Comparison of ENCODE assay signal across 17 cellular contexts in the genomic region with DNA sequence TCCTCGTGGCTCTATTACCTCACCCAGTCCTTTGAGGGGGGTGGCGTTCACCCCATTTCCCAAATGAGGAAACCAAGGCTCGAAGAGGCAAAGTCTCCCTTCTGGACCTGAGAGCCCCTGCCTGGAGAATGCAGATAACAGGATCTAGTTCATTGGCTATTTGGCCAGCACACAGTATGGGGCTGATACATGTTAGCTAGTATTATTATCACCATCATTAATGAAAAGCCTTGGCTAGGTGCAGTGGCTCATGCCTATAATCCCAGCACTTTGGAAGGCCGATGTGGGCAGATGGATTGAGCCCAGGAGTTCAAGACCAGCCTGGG. TPM values are rescaled to one million over a fixed set of nuclear protein-coding genes. Genes with fewer than 3 reads are reported as not detected.
DNase-seq lines count a peak whose midpoint lies in the region; ATAC-seq and TF ChIP-seq lines count a peak whose summit lies in the region.
"Had no signal": no experiment of that assay in that cellular context is flagged by ENCODE, and none has a peak within 500 bp of the region (broad histone marks: within the 10 kb centered on the region; RNA-seq: fewer than 3 reads in every experiment).

No MANE protein-coding gene starts in this region.

- H3K4me3 ChIP-seq in AG04450 (ENCODE audit: low read depth, low read length) = no peak overlapping the region
- H3K4me3 ChIP-seq in SJCRH30 = no peak overlapping the region
- H3K4me3 ChIP-seq in esophagus squamous epithelium = no peak overlapping the region
- H3K4me3 ChIP-seq in trophoblast cell (ENCODE audit: low read depth, low read length) = no peak overlapping the region
- H3K4me3 ChIP-seq in MG63 = no peak overlapping the region
- H3K4me3 ChIP-seq in colonic mucosa = no peak overlapping the region
- H3K4me3 ChIP-seq in right cardiac atrium (ENCODE audit: low read length) = no peak overlapping the region
- H3K4me3 ChIP-seq: lung, Peyer's patch, spleen had no signal

- peaks cover 24% of the 10 kb centered on the region for H3K79me1 ChIP-seq in trophoblast cell (ENCODE audit: low read length)

- H3K14ac ChIP-seq in trophoblast cell (ENCODE audit: low read length) = peak overlapping the region; percentile 21

- no peak overlapping the region for H3K4ac ChIP-seq in trophoblast cell (ENCODE audit: low read depth, low read length)

- no peak for ATAC-seq in right cardiac atrium
- ATAC-seq: stimulated activated naive CD8-positive, alpha-beta T cell treated with anti-CD3 and anti-CD28 coated beads, Interleukin-15, Interleukin-2, amounts not matched to agents 100 U/mL and 50 U/mL, for 24 hours had no signal

- DNase-seq in AG04450 (ENCODE audit: low read depth, low spot score) (no peak), SJCRH30 (no peak), esophagus squamous epithelium (lab: John Stamatoyannopoulos, UW) (no peak), trophoblast cell (peak; percentile 21 to 52), MG63 (no peak), colonic mucosa (no peak), right cardiac atrium (no peak), KG1 (lab: John Stamatoyannopoulos, UW) (no peak)
- DNase-seq: activated CD8-positive, alpha-beta memory T cell treated with anti-CD3 and anti-CD28 coated beads for 24 hours; CD8-positive, alpha-beta memory T cell; GDM1; NCI-H187 treated with DMSO at 0.1 percent for 48 hours; NCI-H526 treated with DMSO at 0.1 percent for 48 hours; Peyer's patch; spleen; stimulated activated naive CD8-positive, alpha-beta T cell treated with anti-CD3 and anti-CD28 coated beads, Interleukin-15, Interleukin-2, amounts not matched to agents 100 U/mL and 50 U/mL, for 24 hours had no signal

- no peaks in the 10 kb centered on the region for H3K9me3 ChIP-seq in AG04450 (ENCODE audit: control insufficient read depth, insufficient read depth, low read length)
- no peaks in the 10 kb centered on the region for H3K9me3 ChIP-seq in SJCRH30 (replicated peaks)
- no peaks in the 10 kb centered on the region for H3K9me3 ChIP-seq in esophagus squamous epithelium
- no peaks in the 10 kb centered on the region for H3K9me3 ChIP-seq in trophoblast cell (ENCODE audit: insufficient read depth, low read depth, low read length)
- no peaks in the 10 kb centered on the region for H3K9me3 ChIP-seq in MG63
- H3K9me3 ChIP-seq in colonic mucosa = no peaks in the 10 kb centered on the region
- H3K9me3 ChIP-seq in right cardiac atrium (ENCODE audit: control insufficient read depth, low read length) = no peaks in the 10 kb centered on the region
- H3K9me3 ChIP-seq: Peyer's patch, spleen had no signal

- H2AFZ ChIP-seq in trophoblast cell (ENCODE audit: insufficient read depth, low read length, poor library complexity) = no peak overlapping the region

- peak overlapping the region; percentile 4 for H3K18ac ChIP-seq in trophoblast cell (ENCODE audit: low read length)

- H3K23ac ChIP-seq in trophoblast cell (ENCODE audit: low read length) = no peak overlapping the region

- H4K8ac ChIP-seq in trophoblast cell (ENCODE audit: low read depth, low read length) = no peak overlapping the region

- H3K27ac ChIP-seq in AG04450 (ENCODE audit: low read depth, low read length) (peak overlapping the region; percentile 53), SJCRH30 (peak overlapping the region; percentile 61), esophagus squamous epithelium (peak overlapping the region in 3 of 4 donors; percentile 46 to 65 (median 62)), trophoblast cell (ENCODE audit: low read depth, low read length) (peak overlapping the region; percentile 8), colonic mucosa (no peak overlapping the region), right cardiac atrium (ENCODE audit: low read length) (no peak overlapping the region)
- H3K27ac ChIP-seq: Peyer's patch had no signal

- no peak for TF ChIP-seq CTCF in AG04450 (IDR thresholded peaks at IDR 0.05; ENCODE audit: low read depth, low read length)
- TF ChIP-seq CTCF in esophagus squamous epithelium (IDR thresholded peaks at IDR 0.05) = no peak
- no peak for TF ChIP-seq CTCF in colonic mucosa (IDR thresholded peaks at IDR 0.05)

- H2AK5ac ChIP-seq in trophoblast cell (ENCODE audit: low read length) = no peak overlapping the region

- intact Hi-C loops in esophagus squamous epithelium (cut with DNase I) = no loop called here
- intact Hi-C loops in colonic mucosa (cut with DNase I) = no loop called here
- intact Hi-C loops in right cardiac atrium (cut with DNase I) = no loop called here

- WGBS in esophagus squamous epithelium, 2 donors = 54 to 63% methylated on average over 3 of the region's 4 CpGs
- no CpG with 5 or more reads among the region's 4 CpGs for WGBS in trophoblast cell (ENCODE audit: extremely low coverage, insufficient coverage, insufficient read length)
- 59% methylated on average over 4 of the region's 4 CpGs for WGBS in right cardiac atrium

- H2BK120ac ChIP-seq in trophoblast cell (ENCODE audit: insufficient read depth, low read length, poor library complexity) = no peak overlapping the region

- H2BK12ac ChIP-seq in trophoblast cell (ENCODE audit: low read length) = no peak overlapping the region

- peaks cover 11% of the 10 kb centered on the region for H3K79me2 ChIP-seq in trophoblast cell (ENCODE audit: control insufficient read depth, insufficient read depth, low read length, poor library complexity)

- no peaks in the 10 kb centered on the region for H3K27me3 ChIP-seq in AG04450 (ENCODE audit: control insufficient read depth, insufficient read depth, low read length)
- H3K27me3 ChIP-seq in SJCRH30 = no peaks in the 10 kb centered on the region
- H3K27me3 ChIP-seq in esophagus squamous epithelium = no peaks in the 10 kb centered on the region
- no peaks in the 10 kb centered on the region for H3K27me3 ChIP-seq in trophoblast cell (ENCODE audit: insufficient read depth, low read length)
- H3K27me3 ChIP-seq in MG63 = no peaks in the 10 kb centered on the region
- H3K27me3 ChIP-seq in colonic mucosa = no peaks in the 10 kb centered on the region
- H3K27me3 ChIP-seq in right cardiac atrium (ENCODE audit: control insufficient read depth, insufficient read depth) = no peaks in the 10 kb centered on the region
- H3K27me3 ChIP-seq: Peyer's patch, spleen had no signal

- H3K36me3 ChIP-seq in SJCRH30 (no peaks in the 10 kb centered on the region), esophagus squamous epithelium (peaks cover 0 to 23% (median 0%) of the 10 kb centered on the region in 3 donors), trophoblast cell (ENCODE audit: control insufficient read depth in 1 of 2, insufficient read depth in 2 of 2, low read length in 2 of 2) (peaks cover 2 to 5% of the 10 kb centered on the region in 2 experiments), MG63 (no peaks in the 10 kb centered on the region), colonic mucosa (no peaks in the 10 kb centered on the region)

- H3K4me1 ChIP-seq in SJCRH30 = peaks cover 19% of the 10 kb centered on the region
- peaks cover 30 to 64% (median 34%) of the 10 kb centered on the region in 3 donors for H3K4me1 ChIP-seq in esophagus squamous epithelium
- peaks cover 32 to 40% of the 10 kb centered on the region in 2 experiments for H3K4me1 ChIP-seq in trophoblast cell (ENCODE audit: control insufficient read depth in 1 of 2, insufficient read depth in 2 of 2, low read length in 2 of 2)
- H3K4me1 ChIP-seq in colonic mucosa = peaks cover 10% of the 10 kb centered on the region
- H3K4me1 ChIP-seq in right cardiac atrium (ENCODE audit: control insufficient read depth, insufficient read depth, low read length) = peaks cover 3% of the 10 kb centered on the region

- no peak overlapping the region for H4K12ac ChIP-seq in trophoblast cell (ENCODE audit: low read depth, low read length)

- H2BK5ac ChIP-seq in trophoblast cell (ENCODE audit: low read depth, low read length, poor library complexity) = peak overlapping the region; percentile 25

- CTCF ChIA-PET in AG04450 (lab: Charles Lee) = interaction anchor here (0.9 kb wide), 1 partner anchor 206 kb away, joined by 5 read pairs; no protein-coding TSS in a partner anchor

- POLR2A ChIA-PET in AG04450 (lab: Yijun Ruan, JAX) = interaction anchor here (0.5 to 0.9 kb wide), 4 partner anchors 76 to 640 kb away, joined by 3 to 9 read pairs (median 4); no protein-coding TSS in a partner anchor

- no peak overlapping the region for H3K4me2 ChIP-seq in trophoblast cell (ENCODE audit: low read length)

- no peak for TF ChIP-seq POLR2A in esophagus squamous epithelium (IDR thresholded peaks at IDR 0.05)

- peak overlapping the region; percentile 23 for H4K91ac ChIP-seq in trophoblast cell (ENCODE audit: low read depth, low read length)

- H3K9ac ChIP-seq in trophoblast cell (ENCODE audit: low read length) (no peak overlapping the region), colonic mucosa (ENCODE audit: low read depth in 2 of 2, low read length in 2 of 2) (no peak overlapping the region)

RNA-seq across cellular contexts. Expression of gene SH3GLB2, which starts 4.3 kb away (rescaled TPM):
- polyA plus RNA-seq in AG04450 (2011; rRNA removed) = 29.3 and 39.1 TPM in 2 replicates
- polyA minus RNA-seq in AG04450 (2011; rRNA and poly(A)+ RNA removed) = 20.2 and 38.4 TPM in 2 replicates
- 21.1 and 26.7 TPM in 2 replicates for total RNA-seq in SJCRH30 (2014; rRNA removed; shearing (Covaris generic))
- total RNA-seq in esophagus squamous epithelium = 100 to 1,000 TPM in 2 of 4 donors, 10 to 100 TPM in 2; 70.3 to 169 (median 113) TPM
- polyA plus RNA-seq in trophoblast cell (2013) = 60.0 and 65.8 TPM in 2 replicates
- 36.7 and 42.7 TPM in 2 replicates for total RNA-seq in MG63 (2014; rRNA removed; shearing (Covaris generic); ENCODE audit: low replicate concordance)
- total RNA-seq in colonic mucosa = 100 to 1,000 TPM; 109 to 110 TPM
- total RNA-seq in right cardiac atrium = 10 to 100 TPM; 36.1 to 47.4 (median 40.2) TPM
- polyA plus RNA-seq in right cardiac atrium = 45.1 TPM

RNA-seq across cellular contexts. Expression of gene MIGA2, which starts 12.6 kb away (rescaled TPM):
- polyA plus RNA-seq in AG04450 (2011; rRNA removed) (10.6 and 13.1 TPM in 2 replicates), right cardiac atrium (35.8 TPM)
- 8.5 and 9.8 TPM in 2 replicates for polyA minus RNA-seq in AG04450 (2011; rRNA and poly(A)+ RNA removed)
- total RNA-seq in SJCRH30 (2014; rRNA removed; shearing (Covaris generic)) = 28.9 and 32.5 TPM in 2 replicates
- total RNA-seq in esophagus squamous epithelium (10 to 100 TPM; 27.5 to 49.3 (median 29.8) TPM), colonic mucosa (10 to 100 TPM; 47.4 to 74.8 TPM), right cardiac atrium (10 to 100 TPM; 30.3 to 40.7 (median 36.2) TPM)
- 11.5 and 11.6 TPM in 2 replicates for polyA plus RNA-seq in trophoblast cell (2013)
- 16.5 and 19.3 TPM in 2 replicates for total RNA-seq in MG63 (2014; rRNA removed; shearing (Covaris generic); ENCODE audit: low replicate concordance)

RNA-seq across cellular contexts. Expression of gene DOLPP1, which starts 57.0 kb away (rescaled TPM):
- 11.9 and 13.2 TPM in 2 replicates for polyA plus RNA-seq in AG04450 (2011; rRNA removed)
- polyA minus RNA-seq in AG04450 (2011; rRNA and poly(A)+ RNA removed) = 10.4 and 13.0 TPM in 2 replicates
- 39.0 and 42.7 TPM in 2 replicates for total RNA-seq in SJCRH30 (2014; rRNA removed; shearing (Covaris generic))
- total RNA-seq in esophagus squamous epithelium = 10 to 100 TPM in 3 of 4 donors, 1 to 10 TPM in 1; 9.7 to 23.0 (median 19.3) TPM
- polyA plus RNA-seq in trophoblast cell (2013) = 25.6 and 29.1 TPM in 2 replicates
- total RNA-seq in MG63 (2014; rRNA removed; shearing (Covaris generic); ENCODE audit: low replicate concordance) = 18.4 and 24.9 TPM in 2 replicates
- total RNA-seq in colonic mucosa = 10 to 100 TPM; 33.9 to 37.3 TPM
- total RNA-seq in right cardiac atrium = 1 to 10 TPM; 6.3 to 7.3 (median 6.8) TPM
- 3.3 TPM for polyA plus RNA-seq in right cardiac atrium

Comparison
In these comparisons a context has a peak if more than half of its experiments do, and no peak if none do; other contexts are left out.
1. DNase-seq: peak in trophoblast cell (2 of 2); none in AG04450 (single experiment), SJCRH30 (0 of 2), esophagus squamous epithelium (single experiment), MG63 (single experiment), colonic mucosa (single experiment), right cardiac atrium (0 of 3) and KG1 (single experiment).
2. H3K27ac ChIP-seq: peak in AG04450 (single experiment), SJCRH30 (single experiment), esophagus squamous epithelium (3 of 4) and trophoblast cell (single experiment); none in colonic mucosa (single experiment) and right cardiac atrium (single experiment).